3 cellular contexts compared by ENCODE assay signal in genomic region chr6:701215-701614, GRCh38.
TF ChIP-seq lines count a peak whose summit lies in the region.

No MANE protein-coding gene starts in this region.

TF ChIP-seq in SK-N-SH, 30 proteins besides CTCF, POLR2A, EP300 and RAD21:
- TF ChIP-seq FOXJ3 (CRISPR knock-in tag; IDR thresholded peaks at IDR 0.05) (no peak), RXRA (IDR thresholded peaks at IDR 0.05; ENCODE audit: borderline replicate concordance, low read depth) (no peak), FOSL2 (IDR thresholded peaks at IDR 0.05; ENCODE audit: borderline replicate concordance, low read depth) (no peak), TCF12 (IDR thresholded peaks at IDR 0.05) (no peak)

TF ChIP-seq in SK-N-SH treated with all-trans-retinoic acid at 6 μM for 48 hours, 23 proteins besides CTCF, POLR2A, EP300 and RAD21:
- TF ChIP-seq TSHZ2 (CRISPR knock-in tag; IDR thresholded peaks at IDR 0.05) (no peak), PPARA (CRISPR knock-in tag; IDR thresholded peaks at IDR 0.05; ENCODE audit: borderline replicate concordance) (no peak), ZNF8 (CRISPR knock-in tag; IDR thresholded peaks at IDR 0.05) (no peak), SNAI2 (CRISPR knock-in tag; IDR thresholded peaks at IDR 0.05) (no peak), ZNF70 (CRISPR knock-in tag; IDR thresholded peaks at IDR 0.05) (no peak), ARNTL (CRISPR knock-in tag; IDR thresholded peaks at IDR 0.05; ENCODE audit: borderline replicate concordance, low read depth) (no peak), BACH2 (CRISPR knock-in tag; IDR thresholded peaks at IDR 0.05; ENCODE audit: borderline replicate concordance) (no peak), ZFP30 (CRISPR knock-in tag; IDR thresholded peaks at IDR 0.05) (no peak), CSDC2 (CRISPR knock-in tag; IDR thresholded peaks at IDR 0.05) (no peak), ISL1 (CRISPR knock-in tag; IDR thresholded peaks at IDR 0.05) (no peak)
TF ChIP-seq in SK-N-SH treated with all-trans-retinoic acid at 6 μM for 48 hours: peak in this region for 0.

TF ChIP-seq in K562, 482 proteins besides CTCF, POLR2A, EP300 and RAD21:
- TF ChIP-seq THAP12 (CRISPR knock-in tag; IDR thresholded peaks at IDR 0.05) (no peak), CBX2 (IDR thresholded peaks at IDR 0.05; ENCODE audit: insufficient read depth, low read length, poor library complexity, severe bottlenecking) (peak; percentile 28)
